ENCODE assay signal across 8 cellular contexts in the genomic region with DNA sequence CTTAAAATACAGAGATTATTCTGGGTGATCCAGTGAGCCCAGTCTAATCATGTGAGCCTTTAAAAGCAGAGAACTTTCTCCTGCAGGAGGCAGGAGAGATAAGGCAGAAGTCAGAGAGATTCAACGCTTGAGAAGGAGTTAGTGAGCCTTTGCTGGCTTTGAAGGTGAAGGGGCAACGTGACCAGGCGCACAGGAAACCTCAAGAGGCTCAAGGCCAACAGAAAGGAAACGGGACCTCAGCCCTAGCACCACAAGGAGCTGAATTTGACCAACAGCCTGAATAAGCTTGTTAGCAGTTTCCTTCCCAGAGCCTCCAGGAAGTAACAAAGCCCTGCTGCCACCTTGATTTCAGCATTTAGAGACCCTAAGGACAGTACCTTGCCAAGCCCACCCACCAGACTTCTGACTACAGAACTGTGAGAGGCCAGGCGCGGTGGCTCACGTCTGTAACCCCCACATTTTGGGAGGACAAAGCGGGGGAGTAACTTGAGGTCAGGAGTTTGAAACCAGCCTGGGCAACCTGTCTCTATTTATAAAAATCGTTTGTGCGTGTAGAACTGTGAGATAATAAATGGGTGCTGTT.
DNase-seq lines count a peak whose midpoint lies in the region; ATAC-seq and TF ChIP-seq lines count a peak whose summit lies in the region.

No MANE protein-coding gene starts in this region.

- no peaks in the 10 kb centered on the region for H3K9me3 ChIP-seq in BE2C

- no peak overlapping the region for H3K4me3 ChIP-seq in BE2C (ENCODE audit: low read depth, low read length)

- no peaks in the 10 kb centered on the region for H3K9me3 Mint-ChIP-seq in T-helper 1 cell treated with Interleukin-12 subunit alpha and Interleukin-12 subunit beta and Interleukin-4 antibody, amounts not matched to agents 30 μg/mL and 1 μg/mL, for 36 hours
- H3K9me3 Mint-ChIP-seq in type B pancreatic cell: no peaks in the 10 kb centered on the region

- ATAC-seq in GM18909 (IDR thresholded peaks at IDR 0.05; ENCODE audit: poor library complexity, unreplicated experiment) (peak; percentile 88), HG03095 (IDR thresholded peaks at IDR 0.05; ENCODE audit: unreplicated experiment) (peak; percentile 85)

- peaks cover 13% of the 10 kb centered on the region for H3K4me1 Mint-ChIP-seq in T-helper 1 cell treated with Interleukin-12 subunit alpha and Interleukin-12 subunit beta and Interleukin-4 antibody, amounts not matched to agents 30 μg/mL and 1 μg/mL, for 36 hours (ENCODE audit: low read depth)
- H3K4me1 Mint-ChIP-seq in type B pancreatic cell (ENCODE audit: unreplicated experiment): no peaks in the 10 kb centered on the region

- DNase-seq in BE2C: no peak
- DNase-seq in globus pallidus (ENCODE audit: low spot score): peak; percentile 7
- DNase-seq in type B pancreatic cell (ENCODE audit: extremely low spot score, unreplicated experiment): peak; percentile 20
- no peak for DNase-seq in C1 segment of cervical spinal cord (lab: John Stamatoyannopoulos, UW)
- DNase-seq in ureter (ENCODE audit: low spot score): no peak

- H3K27ac Mint-ChIP-seq in T-helper 1 cell treated with Interleukin-12 subunit alpha and Interleukin-12 subunit beta and Interleukin-4 antibody, amounts not matched to agents 30 μg/mL and 1 μg/mL, for 36 hours: peak overlapping the region; percentile 78
- H3K27ac Mint-ChIP-seq in type B pancreatic cell: no peak overlapping the region

- no peaks in the 10 kb centered on the region for H3K36me3 Mint-ChIP-seq in T-helper 1 cell treated with Interleukin-12 subunit alpha and Interleukin-12 subunit beta and Interleukin-4 antibody, amounts not matched to agents 30 μg/mL and 1 μg/mL, for 36 hours (ENCODE audit: low read depth)
- H3K36me3 Mint-ChIP-seq in type B pancreatic cell: no peaks in the 10 kb centered on the region

- H3K27me3 ChIP-seq in BE2C: no peaks in the 10 kb centered on the region

- no peaks in the 10 kb centered on the region for H3K36me3 ChIP-seq in BE2C

- TF ChIP-seq CTCF in BE2C (IDR thresholded peaks at IDR 0.05; ENCODE audit: low read depth, low read length) (peak; percentile 30; the same call in 1 of the 2 replicates), type B pancreatic cell (conservative IDR thresholded peaks at IDR 0.05) (no peak)

- peak overlapping the region; percentile 35 for H3K4me3 Mint-ChIP-seq in T-helper 1 cell treated with Interleukin-12 subunit alpha and Interleukin-12 subunit beta and Interleukin-4 antibody, amounts not matched to agents 30 μg/mL and 1 μg/mL, for 36 hours
- no peak overlapping the region for H3K4me3 Mint-ChIP-seq in type B pancreatic cell

- H3K4me1 ChIP-seq in BE2C: no peaks in the 10 kb centered on the region

- no peaks in the 10 kb centered on the region for H3K27me3 Mint-ChIP-seq in T-helper 1 cell treated with Interleukin-12 subunit alpha and Interleukin-12 subunit beta and Interleukin-4 antibody, amounts not matched to agents 30 μg/mL and 1 μg/mL, for 36 hours (ENCODE audit: low read depth)
- no peaks in the 10 kb centered on the region for H3K27me3 Mint-ChIP-seq in type B pancreatic cell

Comparison
In these comparisons a context has a peak if more than half of its experiments do, and no peak if none do; other contexts are left out.
1. DNase-seq: peak in globus pallidus (single experiment) and type B pancreatic cell (single experiment); none in BE2C (single experiment), C1 segment of cervical spinal cord (0 of 14) and ureter (single experiment).